In genomic region chr7:74798644-74799043, GRCh38 we compare ENCODE assay signal across 5 cellular contexts. TPM values are rescaled to one million over a fixed set of nuclear protein-coding genes. Genes with fewer than 3 reads are reported as not detected.
"Had no signal": no experiment of that assay in that cellular context is flagged by ENCODE, and none has a peak within 500 bp of the region (broad histone marks: within the 10 kb centered on the region; RNA-seq: fewer than 3 reads in every experiment).

No MANE protein-coding gene starts in this region.

RNA-seq across cellular contexts. Expression of gene NCF1, which starts 24.8 kb away (rescaled TPM):
- total RNA-seq: dermis blood vessel endothelial cell, hepatocyte, lung microvascular endothelial cell, osteoblast, suprapubic skin had no signal
